In genomic region chr15:40807028-40807887, GRCh38 we compare ENCODE assay signal across 8 cellular contexts. TPM values are rescaled to one million over a fixed set of nuclear protein-coding genes. Genes with fewer than 3 reads are reported as not detected.
DNase-seq lines count a peak whose midpoint lies in the region; ATAC-seq and TF ChIP-seq lines count a peak whose summit lies in the region.

TSS of gene DNAJC17 (minus strand) at chr15:40807473. CDS start at chr15:40807446, 27 bp downstream.
TSS of gene ZFYVE19 (plus strand) at chr15:40807089. CDS start at chr15:40807590, 501 bp downstream.

- peaks cover 0 to 30% of the 10 kb centered on the region in 2 donors for H3K36me3 ChIP-seq in left lung

- H3K4me3 ChIP-seq in left lung = peak within 1 kb of the TSS; percentile 71 to 97

- H3K9me3 ChIP-seq in left lung = no peaks in the 10 kb centered on the region

- H3K9me3 Mint-ChIP-seq in CD14-positive monocyte = peaks cover 0 to 2% (median 0%) of the 10 kb centered on the region in 7 donors
- H3K9me3 Mint-ChIP-seq in dendritic cell treated with granulocyte-macrophage colony-stimulating factor and Interleukin-4, amounts not matched to agents 40 ng/mL and 50 ng/mL, for 4 days = no peaks in the 10 kb centered on the region

- H3K27ac Mint-ChIP-seq in CD14-positive monocyte = peak within 1 kb of the TSS; percentile 86 to 97 (median 94)
- peak within 1 kb of the TSS; percentile 97 for H3K27ac Mint-ChIP-seq in dendritic cell treated with granulocyte-macrophage colony-stimulating factor and Interleukin-4, amounts not matched to agents 40 ng/mL and 50 ng/mL, for 4 days

- H3K27ac ChIP-seq in left lung = peak within 1 kb of the TSS; percentile 93 to 94

- intact Hi-C loops in CD14-positive monocyte (cut with micrococcal nuclease) = loop anchor here (1.0 to 10.0 kb wide), 5 partner anchors 46 to 113 kb away; partner anchors contain the start of genes RAD51 (in 1 of the 2), RMDN3 (in 1 of the 2) and VPS18 (in 1 of the 2)
- intact Hi-C loops in dendritic cell treated with granulocyte-macrophage colony-stimulating factor and Interleukin-4, amounts not matched to agents 40 ng/mL and 50 ng/mL, for 4 days (cut with micrococcal nuclease) = loop anchor here (1.0 to 5.0 kb wide), 3 partner anchors 35 to 52 kb away; partner anchors contain the start of genes C15orf62, RMDN3 and SPINT1
- intact Hi-C loops in left lung (cut with DNase I) = no loop called here

- peak within 1 kb of the TSS; percentile 97 for H3K4me3 Mint-ChIP-seq in CD14-positive monocyte
- H3K4me3 Mint-ChIP-seq in dendritic cell treated with granulocyte-macrophage colony-stimulating factor and Interleukin-4, amounts not matched to agents 40 ng/mL and 50 ng/mL, for 4 days = peak within 1 kb of the TSS; percentile 92

- H3K4me1 Mint-ChIP-seq in CD14-positive monocyte = peaks cover 27% of the 10 kb centered on the region
- H3K4me1 Mint-ChIP-seq in dendritic cell treated with granulocyte-macrophage colony-stimulating factor and Interleukin-4, amounts not matched to agents 40 ng/mL and 50 ng/mL, for 4 days (ENCODE audit: low read depth) = peaks cover 39% of the 10 kb centered on the region

- peaks cover 10 to 38% of the 10 kb centered on the region in 2 donors for H3K4me1 ChIP-seq in left lung

- no peak for TF ChIP-seq CTCF in CD14-positive monocyte (IDR thresholded peaks at IDR 0.05)
- TF ChIP-seq CTCF in left lung (IDR thresholded peaks at IDR 0.05) = peak in 1 of 2 donors; percentile 7

- H3K27me3 Mint-ChIP-seq in CD14-positive monocyte (ENCODE audit: low read depth in 3 of 3) = peaks cover 0 to 3% (median 3%) of the 10 kb centered on the region in 3 donors
- no peaks in the 10 kb centered on the region for H3K27me3 Mint-ChIP-seq in dendritic cell treated with granulocyte-macrophage colony-stimulating factor and Interleukin-4, amounts not matched to agents 40 ng/mL and 50 ng/mL, for 4 days

- peaks cover 20 to 42% of the 10 kb centered on the region in 2 donors for H3K36me3 Mint-ChIP-seq in CD14-positive monocyte
- peaks cover 76% of the 10 kb centered on the region for H3K36me3 Mint-ChIP-seq in dendritic cell treated with granulocyte-macrophage colony-stimulating factor and Interleukin-4, amounts not matched to agents 40 ng/mL and 50 ng/mL, for 4 days (ENCODE audit: low read depth)

- ATAC-seq in GM19372 (IDR thresholded peaks at IDR 0.05; ENCODE audit: low read depth, unreplicated experiment) (peak; percentile 92), HG03558 (IDR thresholded peaks at IDR 0.05; ENCODE audit: extremely low read depth, unreplicated experiment) (peak; percentile 85), left lung (peak; percentile 99)

- H3K27me3 ChIP-seq in left lung = no peaks in the 10 kb centered on the region

- DNase-seq in CD14-positive monocyte (ENCODE audit: low spot score) = peak; percentile 94
- DNase-seq in NCI-H748 treated with DMSO at 0.1 percent for 48 hours (lab: John Stamatoyannopoulos, UW) = peak; percentile 81
- DNase-seq in activated CD4-positive, alpha-beta T cell treated with anti-CD3 and anti-CD28 coated beads, Interleukin-2, amount 50 U/mL, for 24 hours (ENCODE audit: low read depth in 1 of 2, low spot score in 1 of 2) = peak; percentile 92 to 94
- peak; percentile 98 to 99 for DNase-seq in left lung
- peak; percentile 95 for DNase-seq in stimulated activated CD4-positive, alpha-beta T cell treated with anti-CD3 and anti-CD28 coated beads, Interleukin-2, amount 100 ng/mL, for 48 hours

RNA-seq across cellular contexts. Expression of gene DNAJC17, which starts in this region (rescaled TPM):
- 10 to 100 TPM; 15.7 to 21.5 TPM for polyA plus RNA-seq in CD14-positive monocyte
- total RNA-seq in left lung = 10 to 100 TPM; 24.3 to 32.6 TPM

RNA-seq across cellular contexts. Expression of gene ZFYVE19, which starts in this region (rescaled TPM):
- 10 to 100 TPM in 1 of 2 donors, 1 to 10 TPM in 1; 8.2 to 10.3 TPM for polyA plus RNA-seq in CD14-positive monocyte
- total RNA-seq in left lung = 10 to 100 TPM; 23.6 to 26.2 TPM

Comparison
In these comparisons a context has a peak if more than half of its experiments do, and no peak if none do; other contexts are left out.
1. Peak in every context shown above with its lines: DNase-seq, ATAC-seq, H3K4me3 ChIP-seq and H3K27ac ChIP-seq.
2. intact Hi-C loops: an anchor here in CD14-positive monocyte (1.0 to 10.0 kb wide) and dendritic cell treated with granulocyte-macrophage colony-stimulating factor and Interleukin-4, amounts not matched to agents 40 ng/mL and 50 ng/mL, for 4 days (1.0 to 5.0 kb wide); none called in left lung.